ENCODE assay signal across 22 cellular contexts in genomic region chr5:59287361-59287760, GRCh38.
A peak's percentile ranks its signal among the peaks of the same experiment; 100 is the strongest.
DNase-seq lines count a peak whose midpoint lies in the region; ATAC-seq and TF ChIP-seq lines count a peak whose summit lies in the region.
"Had no signal": no experiment of that assay in that cellular context is flagged by ENCODE, and none has a peak within 500 bp of the region (broad histone marks: within the 10 kb centered on the region; RNA-seq: fewer than 3 reads in every experiment).

No MANE protein-coding gene starts in this region.

- POLR2A ChIA-PET in Caco-2 (lab: Charles Lee), result no interaction called here

- peaks cover 16% of the 10 kb centered on the region for H3K4me1 Mint-ChIP-seq in Caco-2 (ENCODE audit: low read depth, unreplicated experiment)
- H3K4me1 Mint-ChIP-seq: activated naive CD8-positive, alpha-beta T cell treated with anti-CD3 and anti-CD28 coated beads, Interleukin-2, amount 10 ng/mL, durations not matched to agents 7 days and 5 days; CD14-positive monocyte had no signal

- H3K4me1 ChIP-seq in Caco-2, result peaks cover 21% of the 10 kb centered on the region
- peaks cover 22% of the 10 kb centered on the region for H3K4me1 ChIP-seq in psoas muscle
- H3K4me1 ChIP-seq in right lobe of liver, result no peaks in the 10 kb centered on the region

- H3K36me3 Mint-ChIP-seq in Caco-2 (ENCODE audit: insufficient read depth, unreplicated experiment), result no peaks in the 10 kb centered on the region
- H3K36me3 Mint-ChIP-seq: activated naive CD8-positive, alpha-beta T cell treated with anti-CD3 and anti-CD28 coated beads, Interleukin-2, amount 10 ng/mL, durations not matched to agents 7 days and 5 days; CD14-positive monocyte had no signal

- CTCF ChIA-PET in Caco-2 (lab: Charles Lee), result no interaction called here

- ATAC-seq in psoas muscle, result peak; percentile 20 to 31 (median 26)
- ATAC-seq in GM18858 (IDR thresholded peaks at IDR 0.05; ENCODE audit: unreplicated experiment), result no peak
- ATAC-seq in right lobe of liver, result no peak

- H3K27ac Mint-ChIP-seq in Caco-2 (ENCODE audit: unreplicated experiment), result peak overlapping the region; percentile 4
- H3K27ac Mint-ChIP-seq: activated naive CD8-positive, alpha-beta T cell treated with anti-CD3 and anti-CD28 coated beads, Interleukin-2, amount 10 ng/mL, durations not matched to agents 7 days and 5 days; activated T-helper 2 cell treated with anti-CD3 and anti-CD28 coated beads, Interferon-gamma antibody, Interleukin-2, Interleukin-4, amounts not matched to agents 10 μg/mL and 5 μg/mL and 100 μg/mL, durations not matched to agents 14 hours and 24 hours and 36 hours; CD14-positive monocyte; stimulated activated naive CD8-positive, alpha-beta T cell treated with anti-CD3 and anti-CD28 coated beads, Interleukin-15, Interleukin-2, amounts not matched to agents 100 ng/mL and 50 ng/mL, for 24 hours; T-helper 2 cell treated with Interferon-gamma antibody and Interleukin-4, amounts not matched to agents 5 μg/mL and 100 μg/mL, for 36 hours had no signal

- H3K27ac ChIP-seq in psoas muscle (peak overlapping the region; percentile 39), dorsolateral prefrontal cortex (no peak overlapping the region), right lobe of liver (no peak overlapping the region)
- H3K27ac ChIP-seq: left ventricle myocardium inferior, tibial nerve had no signal

- H3K4me3 Mint-ChIP-seq in Caco-2 (ENCODE audit: unreplicated experiment), result peak overlapping the region; percentile 3
- H3K4me3 Mint-ChIP-seq: activated naive CD8-positive, alpha-beta T cell treated with anti-CD3 and anti-CD28 coated beads, Interleukin-2, amount 10 ng/mL, durations not matched to agents 7 days and 5 days; CD14-positive monocyte; stimulated activated naive CD8-positive, alpha-beta T cell treated with anti-CD3 and anti-CD28 coated beads, Interleukin-15, Interleukin-2, amounts not matched to agents 100 ng/mL and 50 ng/mL, for 24 hours; T-helper 2 cell treated with Interferon-gamma antibody and Interleukin-4, amounts not matched to agents 5 μg/mL and 100 μg/mL, for 36 hours had no signal

- H3K27me3 ChIP-seq in Caco-2 (replicated peaks; ENCODE audit: control insufficient read depth, insufficient read depth, low read length), result no peaks in the 10 kb centered on the region
- H3K27me3 ChIP-seq in psoas muscle (ENCODE audit: insufficient read depth in 3 of 3, low read length in 2 of 3), result no peaks in the 10 kb centered on the region
- no peaks in the 10 kb centered on the region for H3K27me3 ChIP-seq in dorsolateral prefrontal cortex
- H3K27me3 ChIP-seq in right lobe of liver, result no peaks in the 10 kb centered on the region
- H3K27me3 ChIP-seq: tibial nerve had no signal

- no peak for DNase-seq in Caco-2
- DNase-seq in UCSD-AML1 (lab: John Stamatoyannopoulos, UW; ENCODE audit: unreplicated experiment), result peak; percentile 36
- DNase-seq in kidney tubule cell (ENCODE audit: low spot score), result peak; percentile 39
- DNase-seq in psoas muscle, result no peak
- DNase-seq in islet precursor cell, result no peak
- no peak for DNase-seq in dorsolateral prefrontal cortex
- DNase-seq in right lobe of liver, result no peak
- DNase-seq: activated CD4-positive, alpha-beta T cell treated with anti-CD3 and anti-CD28 coated beads, Interleukin-2, amount 50 U/mL, for 4 hours; activated CD8-positive, alpha-beta memory T cell treated with anti-CD3 and anti-CD28 coated beads, Interleukin-2, amount 50 U/mL, for 48 hours; activated naive CD8-positive, alpha-beta T cell treated with anti-CD3 and anti-CD28 coated beads, Interleukin-2, amount 10 ng/mL, durations not matched to agents 7 days and 5 days; glutamatergic neuron; left ventricle myocardium inferior; NCI-H1436 treated with DMSO at 0.1 percent for 48 hours; NCI-H2171; NCI-H526 treated with DMSO at 0.1 percent for 48 hours; stimulated activated CD4-positive, alpha-beta T cell treated with anti-CD3 and anti-CD28 coated beads, Interleukin-4, amount 100 ng/mL, for 1 hour had no signal

- H3K27me3 Mint-ChIP-seq in Caco-2 (ENCODE audit: insufficient read depth, unreplicated experiment), result no peaks in the 10 kb centered on the region

- 61 to 89% (median 65%) methylated on average over 3 of the region's 3 CpGs for WGBS in psoas muscle, 3 donors
- WGBS in right lobe of liver (ENCODE audit: insufficient coverage, low coverage, low lambda C conversion rate, missing lambda C conversion rate), result no CpG with 5 or more reads among the region's 3 CpGs

- H3K9me3 Mint-ChIP-seq in Caco-2 (ENCODE audit: unreplicated experiment), result no peaks in the 10 kb centered on the region
- H3K9me3 Mint-ChIP-seq: activated naive CD8-positive, alpha-beta T cell treated with anti-CD3 and anti-CD28 coated beads, Interleukin-2, amount 10 ng/mL, durations not matched to agents 7 days and 5 days; activated T-helper 2 cell treated with anti-CD3 and anti-CD28 coated beads, Interferon-gamma antibody, Interleukin-2, Interleukin-4, amounts not matched to agents 10 μg/mL and 5 μg/mL and 100 μg/mL, durations not matched to agents 14 hours and 24 hours and 36 hours; CD14-positive monocyte; stimulated activated naive CD8-positive, alpha-beta T cell treated with anti-CD3 and anti-CD28 coated beads, Interleukin-15, Interleukin-2, amounts not matched to agents 100 ng/mL and 50 ng/mL, for 24 hours; T-helper 2 cell treated with Interferon-gamma antibody and Interleukin-4, amounts not matched to agents 5 μg/mL and 100 μg/mL, for 36 hours had no signal

- TF ChIP-seq POLR2A in right lobe of liver (IDR thresholded peaks at IDR 0.05), result no peak

- BruUV-seq in Caco-2 (replicated peaks; lab: Mats Ljungman, UMichigan), result no TSS peak

- no peaks in the 10 kb centered on the region for H3K9me3 ChIP-seq in Caco-2
- no peaks in the 10 kb centered on the region for H3K9me3 ChIP-seq in psoas muscle
- no peaks in the 10 kb centered on the region for H3K9me3 ChIP-seq in right lobe of liver
- H3K9me3 ChIP-seq: tibial nerve had no signal

- no peaks in the 10 kb centered on the region for H3K36me3 ChIP-seq in Caco-2 (ENCODE audit: control insufficient read depth, insufficient read depth, low read length)
- H3K36me3 ChIP-seq in psoas muscle (ENCODE audit: insufficient read depth in 1 of 2, low read depth in 1 of 2), result no peaks in the 10 kb centered on the region
- no peaks in the 10 kb centered on the region for H3K36me3 ChIP-seq in right lobe of liver
- H3K36me3 ChIP-seq: left ventricle myocardium inferior, tibial nerve had no signal

- intact Hi-C loops in Caco-2 (cut with micrococcal nuclease; ENCODE audit: unreplicated experiment) (no loop called here), psoas muscle (cut with DNase I) (no loop called here), dorsolateral prefrontal cortex (cut with DNase I) (no loop called here), right lobe of liver (cut with DNase I) (no loop called here)

- no peak for TF ChIP-seq CTCF in Caco-2 (IDR thresholded peaks at IDR 0.05; ENCODE audit: insufficient read depth in 1 of 2, low read depth in 1 of 2, low read length in 1 of 2, severe bottlenecking in 1 of 2, unreplicated experiment in 1 of 2)
- TF ChIP-seq CTCF in psoas muscle (IDR thresholded peaks at IDR 0.05), result no peak
- TF ChIP-seq CTCF in dorsolateral prefrontal cortex (IDR thresholded peaks at IDR 0.05 in 54 of 56, conservative IDR thresholded peaks at IDR 0.05 in 2 of 56; ENCODE audit: low read depth in 1 of 56, partially characterized antibody in 56 of 56), result no peak
- no peak for TF ChIP-seq CTCF in right lobe of liver (IDR thresholded peaks at IDR 0.05)

- H3K4me3 ChIP-seq in Caco-2 (ENCODE audit: low read depth, low read length) (no peak overlapping the region), psoas muscle (no peak overlapping the region), dorsolateral prefrontal cortex (no peak overlapping the region), right lobe of liver (no peak overlapping the region)
- H3K4me3 ChIP-seq: left ventricle myocardium inferior, tibial nerve had no signal

Comparison
In these comparisons a context has a peak if more than half of its experiments do, and no peak if none do; other contexts are left out.
1. DNase-seq: peak in UCSD-AML1 (single experiment) and kidney tubule cell (single experiment); none in Caco-2 (0 of 2), psoas muscle (0 of 2), islet precursor cell (single experiment), dorsolateral prefrontal cortex (0 of 10) and right lobe of liver (0 of 3).
2. ATAC-seq: peak in psoas muscle (4 of 4); none in GM18858 (single experiment) and right lobe of liver (0 of 4).